ENCODE assay signal across 28 cellular contexts in genomic region chr11:488579-488978, GRCh38. TPM values are rescaled to one million over a fixed set of nuclear protein-coding genes. Genes with fewer than 3 reads are reported as not detected.
"Had no signal": no experiment of that assay in that cellular context is flagged by ENCODE, and none has a peak within 500 bp of the region (broad histone marks: within the 10 kb centered on the region; RNA-seq: fewer than 3 reads in every experiment).

No MANE protein-coding gene starts in this region.

- H3K27me3 ChIP-seq: SJSA1 had no signal

- H3K36me3 Mint-ChIP-seq: activated CD8-positive, alpha-beta memory T cell treated with anti-CD3 and anti-CD28 coated beads, Interleukin-2, amount 10 ng/mL, durations not matched to agents 7 days and 5 days; activated naive CD4-positive, alpha-beta T cell treated with anti-CD3 and anti-CD28 coated beads, Interleukin-2, amount 50 U/mL, for 72 hours had no signal

- H3K27ac ChIP-seq: SJSA1 had no signal

- DNase-seq: activated B cell treated with CpG ODN at 0.5 μM for 24 hours; activated CD4-positive, alpha-beta T cell treated with anti-CD3 and anti-CD28 coated beads for 1 hour; activated CD4-positive, alpha-beta T cell treated with anti-CD3 and anti-CD28 coated beads, Interleukin-2, amount 10 ng/mL, durations not matched to agents 24 days and 14 days; activated CD4-positive, alpha-beta T cell treated with anti-CD3 and anti-CD28 coated beads, Interleukin-2, amount 50 U/mL, for 48 hours; activated CD8-positive, alpha-beta memory T cell treated with anti-CD3 and anti-CD28 coated beads, Interleukin-2, amount 10 ng/mL, durations not matched to agents 7 days and 5 days; activated effector memory CD4-positive, alpha-beta T cell treated with anti-CD3 and anti-CD28 coated beads, Interleukin-2, amount 50 U/mL, for 16 hours; activated naive CD4-positive, alpha-beta T cell treated with Interleukin-2 at 50 U/mL for 16 hours; activated naive CD8-positive, alpha-beta T cell treated with anti-CD3 and anti-CD28 coated beads, Interleukin-2, amount 50 U/mL, for 24 hours; activated T-cell treated with anti-CD3 and anti-CD28 coated beads, Interleukin-2, amount 50 U/mL, for 4 hours; amniotic stem cell; KG1; NCI-H1092; NCI-H1417; NCI-H2029; NCI-H2107; NCI-H2171 treated with DMSO at 0.1 percent for 48 hours; NCI-H226; NCI-H526 treated with DMSO at 0.1 percent for 48 hours; NCI-H82; RPMI8226; SHP77; T-helper 2 cell; T1000 had no signal

- H3K27me3 Mint-ChIP-seq: activated B cell treated with CpG ODN at 0.5 μM for 24 hours; activated CD4-positive, alpha-beta T cell treated with anti-CD3 and anti-CD28 coated beads, Interleukin-2, amount 10 ng/mL, durations not matched to agents 24 days and 14 days; activated CD8-positive, alpha-beta memory T cell treated with anti-CD3 and anti-CD28 coated beads, Interleukin-2, amount 10 ng/mL, durations not matched to agents 7 days and 5 days; activated naive CD8-positive, alpha-beta T cell treated with anti-CD3 and anti-CD28 coated beads, Interleukin-2, amount 50 U/mL, for 24 hours; brain; central memory CD8-positive, alpha-beta T cell had no signal

- H3K4me1 Mint-ChIP-seq: activated CD4-positive, alpha-beta T cell treated with anti-CD3 and anti-CD28 coated beads, Interleukin-2, amount 10 ng/mL, durations not matched to agents 24 days and 14 days; activated CD8-positive, alpha-beta memory T cell treated with anti-CD3 and anti-CD28 coated beads, Interleukin-2, amount 10 ng/mL, durations not matched to agents 7 days and 5 days; activated naive CD8-positive, alpha-beta T cell treated with anti-CD3 and anti-CD28 coated beads, Interleukin-2, amount 50 U/mL, for 24 hours; brain; central memory CD8-positive, alpha-beta T cell had no signal

- H3K4me1 ChIP-seq: SJSA1 had no signal

- H3K9me3 ChIP-seq: SJSA1 had no signal

- H3K36me3 ChIP-seq: SJSA1 had no signal

- H3K9me3 Mint-ChIP-seq: activated B cell treated with CpG ODN at 0.5 μM for 24 hours; activated CD4-positive, alpha-beta T cell treated with anti-CD3 and anti-CD28 coated beads, Interleukin-2, amount 10 ng/mL, durations not matched to agents 24 days and 14 days; activated naive CD4-positive, alpha-beta T cell treated with anti-CD3 and anti-CD28 coated beads, Interleukin-2, amount 50 U/mL, for 72 hours; activated naive CD8-positive, alpha-beta T cell treated with anti-CD3 and anti-CD28 coated beads, Interleukin-2, amount 50 U/mL, for 24 hours; activated T-cell treated with anti-CD3 and anti-CD28 coated beads, Interleukin-2, amount 50 U/mL, for 4 hours; central memory CD8-positive, alpha-beta T cell had no signal

- ATAC-seq: activated CD8-positive, alpha-beta memory T cell treated with anti-CD3 and anti-CD28 coated beads, Interleukin-2, amount 10 ng/mL, durations not matched to agents 7 days and 5 days; activated naive CD4-positive, alpha-beta T cell treated with anti-CD3 and anti-CD28 coated beads, Interleukin-2, amount 50 U/mL, for 72 hours; activated naive CD8-positive, alpha-beta T cell treated with anti-CD3 and anti-CD28 coated beads, Interleukin-2, amount 50 U/mL, for 24 hours; activated T-cell treated with anti-CD3 and anti-CD28 coated beads, Interleukin-2, amount 50 U/mL, for 4 hours had no signal

- H3K4me3 ChIP-seq: SJSA1 had no signal

- H3K27ac Mint-ChIP-seq: activated B cell treated with CpG ODN at 0.5 μM for 24 hours; activated CD4-positive, alpha-beta T cell treated with anti-CD3 and anti-CD28 coated beads, Interleukin-2, amount 10 ng/mL, durations not matched to agents 24 days and 14 days; activated CD8-positive, alpha-beta memory T cell treated with anti-CD3 and anti-CD28 coated beads, Interleukin-2, amount 10 ng/mL, durations not matched to agents 7 days and 5 days; activated naive CD8-positive, alpha-beta T cell treated with anti-CD3 and anti-CD28 coated beads, Interleukin-2, amount 50 U/mL, for 24 hours; brain had no signal

- H3K4me3 Mint-ChIP-seq: activated B cell treated with CpG ODN at 0.5 μM for 24 hours; activated CD4-positive, alpha-beta T cell treated with anti-CD3 and anti-CD28 coated beads, Interleukin-2, amount 10 ng/mL, durations not matched to agents 24 days and 14 days; activated CD8-positive, alpha-beta memory T cell treated with anti-CD3 and anti-CD28 coated beads, Interleukin-2, amount 10 ng/mL, durations not matched to agents 7 days and 5 days; activated naive CD8-positive, alpha-beta T cell treated with anti-CD3 and anti-CD28 coated beads, Interleukin-2, amount 50 U/mL, for 24 hours; activated T-cell treated with anti-CD3 and anti-CD28 coated beads, Interleukin-2, amount 50 U/mL, for 4 hours; brain; central memory CD8-positive, alpha-beta T cell had no signal

RNA-seq across cellular contexts. Expression of gene ANO9, which starts 46.8 kb away (rescaled TPM):
- total RNA-seq: LHCN-M2, SJSA1 had no signal
